1 cellular context compared by ENCODE assay signal in the genomic region with DNA sequence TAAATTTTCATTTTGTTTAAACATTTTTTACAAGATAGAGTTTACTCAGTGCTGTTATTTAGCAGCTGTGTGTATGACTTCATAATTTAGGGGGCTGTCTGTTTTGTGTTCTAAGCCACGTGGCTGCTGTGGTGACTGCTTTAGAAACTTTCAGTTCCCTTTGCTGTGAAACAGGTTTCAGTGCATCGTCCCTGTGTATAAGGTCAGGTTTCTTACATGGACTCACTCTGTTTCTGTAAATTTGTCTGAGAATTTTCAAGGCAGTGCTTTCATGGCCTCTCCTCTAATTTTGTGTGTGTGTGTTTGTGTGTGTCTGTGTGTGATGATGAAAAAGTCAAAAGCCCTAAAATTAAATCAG.
TF ChIP-seq lines count a peak whose summit lies in the region.

No MANE protein-coding gene starts in this region.

TF ChIP-seq in GM12878, 131 proteins besides CTCF, POLR2A, EP300 and RAD21 (continued from another document and continues in another):
- TF ChIP-seq, protein P1, sequence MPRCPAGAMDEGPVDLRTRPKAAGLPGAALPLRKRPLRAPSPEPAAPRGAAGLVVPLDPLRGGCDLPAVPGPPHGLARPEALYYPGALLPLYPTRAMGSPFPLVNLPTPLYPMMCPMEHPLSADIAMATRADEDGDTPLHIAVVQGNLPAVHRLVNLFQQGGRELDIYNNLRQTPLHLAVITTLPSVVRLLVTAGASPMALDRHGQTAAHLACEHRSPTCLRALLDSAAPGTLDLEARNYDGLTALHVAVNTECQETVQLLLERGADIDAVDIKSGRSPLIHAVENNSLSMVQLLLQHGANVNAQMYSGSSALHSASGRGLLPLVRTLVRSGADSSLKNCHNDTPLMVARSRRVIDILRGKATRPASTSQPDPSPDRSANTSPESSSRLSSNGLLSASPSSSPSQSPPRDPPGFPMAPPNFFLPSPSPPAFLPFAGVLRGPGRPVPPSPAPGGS (IDR thresholded peaks at IDR 0.05; ENCODE audit: borderline replicate concordance, insufficient read depth, low read depth, low read length, poor library complexity, severe bottlenecking), result peak; percentile 44
- no peak for TF ChIP-seq SREBF2 (IDR thresholded peaks at IDR 0.05; ENCODE audit: low read length)
- TF ChIP-seq SKIL (IDR thresholded peaks at IDR 0.05; ENCODE audit: low read depth, poor library complexity, severe bottlenecking), result peak; percentile 85
- TF ChIP-seq MEF2B (IDR thresholded peaks at IDR 0.05; ENCODE audit: partially characterized antibody, poor library complexity, severe bottlenecking), result peak; percentile 58
- TF ChIP-seq, protein P2, sequence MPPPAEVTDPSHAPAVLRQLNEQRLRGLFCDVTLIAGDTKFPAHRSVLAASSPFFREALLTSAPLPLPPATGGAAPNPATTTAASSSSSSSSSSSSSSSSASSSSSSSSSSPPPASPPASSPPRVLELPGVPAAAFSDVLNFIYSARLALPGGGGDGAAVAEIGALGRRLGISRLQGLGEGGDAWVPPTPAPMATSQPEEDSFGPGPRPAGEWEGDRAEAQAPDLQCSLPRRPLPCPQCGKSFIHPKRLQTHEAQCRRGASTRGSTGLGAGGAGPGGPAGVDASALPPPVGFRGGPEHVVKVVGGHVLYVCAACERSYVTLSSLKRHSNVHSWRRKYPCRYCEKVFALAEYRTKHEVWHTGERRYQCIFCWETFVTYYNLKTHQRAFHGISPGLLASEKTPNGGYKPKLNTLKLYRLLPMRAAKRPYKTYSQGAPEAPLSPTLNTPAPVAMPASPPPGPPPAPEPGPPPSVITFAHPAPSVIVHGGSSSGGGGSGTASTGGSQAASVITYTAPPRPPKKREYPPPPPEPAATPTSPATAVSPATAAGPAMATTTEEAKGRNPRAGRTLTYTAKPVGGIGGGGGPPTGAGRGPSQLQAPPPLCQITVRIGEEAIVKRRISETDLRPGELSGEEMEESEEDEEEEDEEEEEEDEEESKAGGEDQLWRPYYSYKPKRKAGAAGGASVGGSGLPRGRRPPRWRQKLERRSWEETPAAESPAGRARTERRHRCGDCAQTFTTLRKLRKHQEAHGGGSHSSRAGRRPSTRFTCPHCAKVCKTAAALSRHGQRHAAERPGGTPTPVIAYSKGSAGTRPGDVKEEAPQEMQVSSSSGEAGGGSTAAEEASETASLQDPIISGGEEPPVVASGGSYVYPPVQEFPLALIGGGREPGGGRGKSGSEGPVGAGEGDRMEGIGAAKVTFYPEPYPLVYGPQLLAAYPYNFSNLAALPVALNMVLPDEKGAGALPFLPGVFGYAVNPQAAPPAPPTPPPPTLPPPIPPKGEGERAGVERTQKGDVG (CRISPR knock-in tag; IDR thresholded peaks at IDR 0.05), result no peak
- peak; percentile 65; the same call in 1 of the 2 replicates for TF ChIP-seq BACH1 (IDR thresholded peaks at IDR 0.05; ENCODE audit: borderline replicate concordance)
- peak; percentile 13 for TF ChIP-seq RELA (IDR thresholded peaks at IDR 0.05; ENCODE audit: borderline replicate concordance, partially characterized antibody)
- peak in 1 of 2 experiments; percentile 62; a peak in 1 of 4 replicates for TF ChIP-seq ETV6 (conservative IDR thresholded peaks at IDR 0.05 in 1 of 2, IDR thresholded peaks at IDR 0.05 in 1 of 2; ENCODE audit: borderline replicate concordance in 1 of 2, low read depth in 1 of 2)
- TF ChIP-seq, protein P3, sequence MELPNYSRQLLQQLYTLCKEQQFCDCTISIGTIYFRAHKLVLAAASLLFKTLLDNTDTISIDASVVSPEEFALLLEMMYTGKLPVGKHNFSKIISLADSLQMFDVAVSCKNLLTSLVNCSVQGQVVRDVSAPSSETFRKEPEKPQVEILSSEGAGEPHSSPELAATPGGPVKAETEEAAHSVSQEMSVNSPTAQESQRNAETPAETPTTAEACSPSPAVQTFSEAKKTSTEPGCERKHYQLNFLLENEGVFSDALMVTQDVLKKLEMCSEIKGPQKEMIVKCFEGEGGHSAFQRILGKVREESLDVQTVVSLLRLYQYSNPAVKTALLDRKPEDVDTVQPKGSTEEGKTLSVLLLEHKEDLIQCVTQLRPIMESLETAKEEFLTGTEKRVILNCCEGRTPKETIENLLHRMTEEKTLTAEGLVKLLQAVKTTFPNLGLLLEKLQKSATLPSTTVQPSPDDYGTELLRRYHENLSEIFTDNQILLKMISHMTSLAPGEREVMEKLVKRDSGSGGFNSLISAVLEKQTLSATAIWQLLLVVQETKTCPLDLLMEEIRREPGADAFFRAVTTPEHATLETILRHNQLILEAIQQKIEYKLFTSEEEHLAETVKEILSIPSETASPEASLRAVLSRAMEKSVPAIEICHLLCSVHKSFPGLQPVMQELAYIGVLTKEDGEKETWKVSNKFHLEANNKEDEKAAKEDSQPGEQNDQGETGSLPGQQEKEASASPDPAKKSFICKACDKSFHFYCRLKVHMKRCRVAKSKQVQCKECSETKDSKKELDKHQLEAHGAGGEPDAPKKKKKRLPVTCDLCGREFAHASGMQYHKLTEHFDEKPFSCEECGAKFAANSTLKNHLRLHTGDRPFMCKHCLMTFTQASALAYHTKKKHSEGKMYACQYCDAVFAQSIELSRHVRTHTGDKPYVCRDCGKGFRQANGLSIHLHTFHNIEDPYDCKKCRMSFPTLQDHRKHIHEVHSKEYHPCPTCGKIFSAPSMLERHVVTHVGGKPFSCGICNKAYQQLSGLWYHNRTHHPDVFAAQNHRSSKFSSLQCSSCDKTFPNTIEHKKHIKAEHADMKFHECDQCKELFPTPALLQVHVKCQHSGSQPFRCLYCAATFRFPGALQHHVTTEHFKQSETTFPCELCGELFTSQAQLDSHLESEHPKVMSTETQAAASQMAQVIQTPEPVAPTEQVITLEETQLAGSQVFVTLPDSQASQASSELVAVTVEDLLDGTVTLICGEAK (IDR thresholded peaks at IDR 0.05; ENCODE audit: borderline replicate concordance), result no peak
- TF ChIP-seq E2F4 (IDR thresholded peaks at IDR 0.05; ENCODE audit: low read depth, low read length), result no peak
- TF ChIP-seq, protein P4, sequence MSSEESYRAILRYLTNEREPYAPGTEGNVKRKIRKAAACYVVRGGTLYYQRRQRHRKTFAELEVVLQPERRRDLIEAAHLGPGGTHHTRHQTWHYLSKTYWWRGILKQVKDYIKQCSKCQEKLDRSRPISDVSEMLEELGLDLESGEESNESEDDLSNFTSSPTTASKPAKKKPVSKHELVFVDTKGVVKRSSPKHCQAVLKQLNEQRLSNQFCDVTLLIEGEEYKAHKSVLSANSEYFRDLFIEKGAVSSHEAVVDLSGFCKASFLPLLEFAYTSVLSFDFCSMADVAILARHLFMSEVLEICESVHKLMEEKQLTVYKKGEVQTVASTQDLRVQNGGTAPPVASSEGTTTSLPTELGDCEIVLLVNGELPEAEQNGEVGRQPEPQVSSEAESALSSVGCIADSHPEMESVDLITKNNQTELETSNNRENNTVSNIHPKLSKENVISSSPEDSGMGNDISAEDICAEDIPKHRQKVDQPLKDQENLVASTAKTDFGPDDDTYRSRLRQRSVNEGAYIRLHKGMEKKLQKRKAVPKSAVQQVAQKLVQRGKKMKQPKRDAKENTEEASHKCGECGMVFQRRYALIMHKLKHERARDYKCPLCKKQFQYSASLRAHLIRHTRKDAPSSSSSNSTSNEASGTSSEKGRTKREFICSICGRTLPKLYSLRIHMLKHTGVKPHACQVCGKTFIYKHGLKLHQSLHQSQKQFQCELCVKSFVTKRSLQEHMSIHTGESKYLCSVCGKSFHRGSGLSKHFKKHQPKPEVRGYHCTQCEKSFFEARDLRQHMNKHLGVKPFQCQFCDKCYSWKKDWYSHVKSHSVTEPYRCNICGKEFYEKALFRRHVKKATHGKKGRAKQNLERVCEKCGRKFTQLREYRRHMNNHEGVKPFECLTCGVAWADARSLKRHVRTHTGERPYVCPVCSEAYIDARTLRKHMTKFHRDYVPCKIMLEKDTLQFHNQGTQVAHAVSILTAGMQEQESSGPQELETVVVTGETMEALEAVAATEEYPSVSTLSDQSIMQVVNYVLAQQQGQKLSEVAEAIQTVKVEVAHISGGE (CRISPR knock-in tag; IDR thresholded peaks at IDR 0.05), result no peak
- TF ChIP-seq JUND (IDR thresholded peaks at IDR 0.05; ENCODE audit: low read depth, low read length), result 0 out of 2 replicates have a peak, but pooled peaks have one; percentile 41
- TF ChIP-seq KLF5 (IDR thresholded peaks at IDR 0.05; ENCODE audit: partially characterized antibody), result no peak
- no peak for TF ChIP-seq KAT2A (conservative IDR thresholded peaks at IDR 0.05; ENCODE audit: control insufficient read depth, low read depth, low read length)
- peak; percentile 16; the same call in 1 of the 2 replicates for TF ChIP-seq TARDBP (IDR thresholded peaks at IDR 0.05; ENCODE audit: borderline replicate concordance)
- TF ChIP-seq MYB (IDR thresholded peaks at IDR 0.05; ENCODE audit: borderline replicate concordance, low read depth, low read length), result no peak
- peak; percentile 71; the same call in 1 of the 2 replicates for TF ChIP-seq TCF3 (IDR thresholded peaks at IDR 0.05; ENCODE audit: borderline replicate concordance, insufficient read depth, low read depth, low read length)
- TF ChIP-seq FOXM1 (IDR thresholded peaks at IDR 0.05; ENCODE audit: low read depth, low read length), result peak; percentile 73; the same call in 1 of the 2 replicates
- peak; percentile 61; the same call in 1 of the 2 replicates for TF ChIP-seq POLR2AphosphoS2 (IDR thresholded peaks at IDR 0.05; ENCODE audit: low read depth, low read length)
- TF ChIP-seq MAX (IDR thresholded peaks at IDR 0.05; ENCODE audit: low read depth, low read length), result peak; percentile 90
- no peak for TF ChIP-seq HCFC1 (IDR thresholded peaks at IDR 0.05; ENCODE audit: low read length)
- TF ChIP-seq, protein P5, sequence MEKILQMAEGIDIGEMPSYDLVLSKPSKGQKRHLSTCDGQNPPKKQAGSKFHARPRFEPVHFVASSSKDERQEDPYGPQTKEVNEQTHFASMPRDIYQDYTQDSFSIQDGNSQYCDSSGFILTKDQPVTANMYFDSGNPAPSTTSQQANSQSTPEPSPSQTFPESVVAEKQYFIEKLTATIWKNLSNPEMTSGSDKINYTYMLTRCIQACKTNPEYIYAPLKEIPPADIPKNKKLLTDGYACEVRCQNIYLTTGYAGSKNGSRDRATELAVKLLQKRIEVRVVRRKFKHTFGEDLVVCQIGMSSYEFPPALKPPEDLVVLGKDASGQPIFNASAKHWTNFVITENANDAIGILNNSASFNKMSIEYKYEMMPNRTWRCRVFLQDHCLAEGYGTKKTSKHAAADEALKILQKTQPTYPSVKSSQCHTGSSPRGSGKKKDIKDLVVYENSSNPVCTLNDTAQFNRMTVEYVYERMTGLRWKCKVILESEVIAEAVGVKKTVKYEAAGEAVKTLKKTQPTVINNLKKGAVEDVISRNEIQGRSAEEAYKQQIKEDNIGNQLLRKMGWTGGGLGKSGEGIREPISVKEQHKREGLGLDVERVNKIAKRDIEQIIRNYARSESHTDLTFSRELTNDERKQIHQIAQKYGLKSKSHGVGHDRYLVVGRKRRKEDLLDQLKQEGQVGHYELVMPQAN (conservative IDR thresholded peaks at IDR 0.05), result no peak
- TF ChIP-seq CHD4 (IDR thresholded peaks at IDR 0.05), result no peak
- TF ChIP-seq BHLHE40 (IDR thresholded peaks at IDR 0.05; ENCODE audit: borderline replicate concordance in 1 of 2, low read depth in 2 of 2, low read length in 1 of 2), result peak; percentile 58 to 77; a peak in 2 of 4 replicates
- peak; percentile 79 for TF ChIP-seq SMAD1 (IDR thresholded peaks at IDR 0.05; ENCODE audit: low read depth, partially characterized antibody)
- no peak for TF ChIP-seq ZNF217 (IDR thresholded peaks at IDR 0.05)
- TF ChIP-seq YBX1 (IDR thresholded peaks at IDR 0.05), result no peak
- TF ChIP-seq ATF7 (IDR thresholded peaks at IDR 0.05; ENCODE audit: low read depth), result peak; percentile 98
- 0 out of 2 replicates have a peak, but pooled peaks have one; percentile 26 for TF ChIP-seq GABPA (IDR thresholded peaks at IDR 0.05; ENCODE audit: low read depth)
- TF ChIP-seq SUPT20H (IDR thresholded peaks at IDR 0.05; ENCODE audit: borderline replicate concordance, control insufficient read depth, low read depth, low read length), result no peak
- TF ChIP-seq NRF1 (conservative IDR thresholded peaks at IDR 0.05; ENCODE audit: low read depth, low read length), result no peak
- peak; percentile 81 for TF ChIP-seq NFIC (IDR thresholded peaks at IDR 0.05; ENCODE audit: low read depth, low read length)
- TF ChIP-seq FOS (IDR thresholded peaks at IDR 0.05; ENCODE audit: borderline replicate concordance, extremely low read depth, insufficient read length), result no peak
- no peak for TF ChIP-seq EGR1 (IDR thresholded peaks at IDR 0.05; ENCODE audit: borderline replicate concordance in 1 of 2, low read depth in 2 of 2, low read length in 2 of 2)
- peak; percentile 79 for TF ChIP-seq SMAD5 (IDR thresholded peaks at IDR 0.05; ENCODE audit: low read depth)
